Comparison of ENCODE assay signal across 20 cellular contexts in the genomic region with DNA sequence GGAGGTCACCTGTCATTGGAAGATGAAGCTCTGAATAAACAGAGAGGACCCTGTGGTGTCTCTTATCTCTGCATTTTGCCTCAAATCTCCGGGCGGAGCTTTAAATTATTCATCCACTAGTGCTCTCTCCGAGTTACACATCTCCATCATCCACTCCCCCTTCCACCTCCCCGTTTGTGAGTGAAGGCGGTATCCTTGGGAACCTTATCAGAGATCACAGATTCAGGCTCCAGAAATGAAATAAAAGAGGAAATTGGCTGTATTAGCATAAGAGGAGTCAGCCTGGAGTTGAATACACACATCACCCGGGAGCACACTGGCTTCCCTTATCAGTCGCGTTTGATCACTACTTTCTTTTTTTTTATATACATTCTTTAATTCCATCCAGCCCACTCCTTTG.
DNase-seq lines count a peak whose midpoint lies in the region; ATAC-seq and TF ChIP-seq lines count a peak whose summit lies in the region.
"Had no signal": no experiment of that assay in that cellular context is flagged by ENCODE, and none has a peak within 500 bp of the region (broad histone marks: within the 10 kb centered on the region; RNA-seq: fewer than 3 reads in every experiment).

No MANE protein-coding gene starts in this region.

- no peak overlapping the region for H2AFZ ChIP-seq in parathyroid adenoma

- H3K27ac Mint-ChIP-seq in activated T-cell treated with anti-CD3 and anti-CD28 coated beads, Interleukin-2, amount 50 U/mL, for 24 hours, result no peak overlapping the region
- H3K27ac Mint-ChIP-seq: CD14-positive monocyte had no signal

- no peaks in the 10 kb centered on the region for H3K9me3 Mint-ChIP-seq in activated T-cell treated with anti-CD3 and anti-CD28 coated beads, Interleukin-2, amount 50 U/mL, for 24 hours

- H3K4me3 ChIP-seq in HEK293 (ENCODE audit: low read depth, low read length) (no peak overlapping the region), parathyroid adenoma (ENCODE audit: low read depth, low read length) (peak overlapping the region; percentile 56)
- H3K4me3 ChIP-seq: HAP-1 had no signal

- no peaks in the 10 kb centered on the region for H3K4me1 Mint-ChIP-seq in activated T-cell treated with anti-CD3 and anti-CD28 coated beads, Interleukin-2, amount 50 U/mL, for 24 hours (ENCODE audit: low read depth)
- H3K4me1 Mint-ChIP-seq: CD14-positive monocyte had no signal

- no peaks in the 10 kb centered on the region for H3K79me2 ChIP-seq in parathyroid adenoma

- POLR2A ChIA-PET in HEK293 (lab: Yijun Ruan, JAX), result interaction anchor here (0.6 to 0.8 kb wide), 3 partner anchors 194 to 1421 kb away, joined by 3 read pairs; a partner anchor contains a TSS

- peak overlapping the region; percentile 24 for H3K9ac ChIP-seq in parathyroid adenoma

- H3K9me3 ChIP-seq in HEK293 (ENCODE audit: control insufficient read depth, insufficient read depth, low read depth, low read length), result no peaks in the 10 kb centered on the region
- H3K9me3 ChIP-seq in parathyroid adenoma (ENCODE audit: control insufficient read depth, low read length), result no peaks in the 10 kb centered on the region
- H3K9me3 ChIP-seq: HAP-1 had no signal

- CTCF ChIA-PET in HEK293 (lab: Yijun Ruan, JAX), result interaction anchor here (0.7 kb wide), 1 partner anchor 1564 kb away, joined by 3 read pairs; no protein-coding TSS in a partner anchor

- no peaks in the 10 kb centered on the region for H3K27me3 ChIP-seq in parathyroid adenoma (ENCODE audit: control insufficient read depth, insufficient read depth, low read length)

- no peaks in the 10 kb centered on the region for H3K36me3 Mint-ChIP-seq in activated T-cell treated with anti-CD3 and anti-CD28 coated beads, Interleukin-2, amount 50 U/mL, for 24 hours (ENCODE audit: low read depth)
- H3K36me3 Mint-ChIP-seq: CD14-positive monocyte had no signal

- H3K4me1 ChIP-seq in HEK293 (ENCODE audit: control insufficient read depth, insufficient read depth, low read length) (no peaks in the 10 kb centered on the region; the same call in 1 of the 2 replicates), parathyroid adenoma (peaks cover 57% of the 10 kb centered on the region)
- H3K4me1 ChIP-seq: HAP-1 had no signal

- peak overlapping the region; percentile 70 for H3K4me2 ChIP-seq in parathyroid adenoma (ENCODE audit: low read length)

- peaks cover 43% of the 10 kb centered on the region for H3K27me3 Mint-ChIP-seq in activated T-cell treated with anti-CD3 and anti-CD28 coated beads, Interleukin-2, amount 50 U/mL, for 24 hours

- no peak for TF ChIP-seq CTCF in HEK293 (tag by site-specific recombination; IDR thresholded peaks at IDR 0.05)
- no peak for TF ChIP-seq CTCF in parathyroid adenoma (IDR thresholded peaks at IDR 0.05)

- H3K27ac ChIP-seq in HEK293 (ENCODE audit: extremely low read depth, low read depth, low read length), result no peak overlapping the region
- peak overlapping the region; percentile 95 for H3K27ac ChIP-seq in parathyroid adenoma

- peak; percentile 71 for DNase-seq in NCI-H526 treated with DMSO at 0.1 percent for 48 hours (lab: John Stamatoyannopoulos, UW)
- DNase-seq in amniotic epithelial cell (ENCODE audit: low read depth), result peak; percentile 78
- DNase-seq in activated T-cell treated with anti-CD3 and anti-CD28 coated beads, Interleukin-2, amount 50 U/mL, for 24 hours, result no peak
- DNase-seq: COR-L47, DMS153, KG1, NCI-H1048, NCI-H1436 treated with DMSO at 0.1 percent for 48 hours, NCI-H2081 treated with DMSO at 0.1 percent for 48 hours, NCI-H524, RPMI8226, SIG-M5 had no signal

- no peaks in the 10 kb centered on the region for H3K36me3 ChIP-seq in HEK293 (ENCODE audit: control insufficient read depth in 2 of 2, insufficient read depth in 1 of 2, low read length in 2 of 2)
- no peaks in the 10 kb centered on the region for H3K36me3 ChIP-seq in parathyroid adenoma (ENCODE audit: control insufficient read depth, insufficient read depth, low read length)
- H3K36me3 ChIP-seq: HAP-1 had no signal

- H3K4me3 Mint-ChIP-seq in activated T-cell treated with anti-CD3 and anti-CD28 coated beads, Interleukin-2, amount 50 U/mL, for 24 hours, result no peak overlapping the region
- H3K4me3 Mint-ChIP-seq: CD14-positive monocyte had no signal

- ATAC-seq in HG02571 (IDR thresholded peaks at IDR 0.05; ENCODE audit: unreplicated experiment), result no peak
- ATAC-seq in GM19035 (IDR thresholded peaks at IDR 0.05; ENCODE audit: unreplicated experiment), result no peak
- ATAC-seq in GM18517 (IDR thresholded peaks at IDR 0.05; ENCODE audit: unreplicated experiment), result no peak
- ATAC-seq: HepG2 had no signal

TF ChIP-seq in HEK293, 187 proteins besides CTCF, POLR2A, EP300 and RAD21:
- TF ChIP-seq ZBTB1 (tag by site-specific recombination; IDR thresholded peaks at IDR 0.05) (no peak), TCF7L2 (IDR thresholded peaks at IDR 0.05; ENCODE audit: borderline replicate concordance, low read depth, low read length) (peak; percentile 15; the same call in 1 of the 2 replicates)
